In the genomic region with DNA sequence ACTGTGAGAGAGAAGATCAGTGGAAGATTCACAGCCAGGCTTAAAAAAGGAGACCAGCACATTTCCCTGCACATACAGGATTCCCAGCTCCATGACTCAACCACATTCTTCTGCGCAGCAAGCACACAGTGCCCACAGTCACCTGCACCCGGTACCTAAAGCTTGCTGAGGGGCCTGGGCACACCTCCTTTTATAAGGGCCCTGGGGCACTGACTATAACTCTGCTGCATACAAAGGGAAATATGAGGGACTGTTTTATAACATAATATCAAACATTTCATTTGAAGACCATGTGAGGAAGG, we compare ENCODE assay signal across 1 cellular context.
TF ChIP-seq lines count a peak whose summit lies in the region.

No MANE protein-coding gene starts in this region.

TF ChIP-seq in IMR-90, 13 proteins besides CTCF, POLR2A, EP300 and RAD21:
- TF ChIP-seq SMC3 (IDR thresholded peaks at IDR 0.05; ENCODE audit: low read depth, low read length) (no peak), RFX5 (IDR thresholded peaks at IDR 0.05; ENCODE audit: low read depth, low read length) (no peak), BHLHE40 (IDR thresholded peaks at IDR 0.05; ENCODE audit: low read depth, low read length) (no peak), CHD1 (IDR thresholded peaks at IDR 0.05; ENCODE audit: low read depth, low read length) (no peak), MXI1 (IDR thresholded peaks at IDR 0.05; ENCODE audit: borderline replicate concordance, low read depth, low read length) (no peak), RCOR1 (IDR thresholded peaks at IDR 0.05; ENCODE audit: insufficient replicate concordance, low read length) (no peak), MAZ (IDR thresholded peaks at IDR 0.05; ENCODE audit: borderline replicate concordance, low read depth, low read length) (no peak), CEBPB (IDR thresholded peaks at IDR 0.05; ENCODE audit: low read depth, low read length) (no peak), NFE2L2 (IDR thresholded peaks at IDR 0.05; ENCODE audit: low read depth, low read length) (no peak)
- TF ChIP-seq, protein P1, sequence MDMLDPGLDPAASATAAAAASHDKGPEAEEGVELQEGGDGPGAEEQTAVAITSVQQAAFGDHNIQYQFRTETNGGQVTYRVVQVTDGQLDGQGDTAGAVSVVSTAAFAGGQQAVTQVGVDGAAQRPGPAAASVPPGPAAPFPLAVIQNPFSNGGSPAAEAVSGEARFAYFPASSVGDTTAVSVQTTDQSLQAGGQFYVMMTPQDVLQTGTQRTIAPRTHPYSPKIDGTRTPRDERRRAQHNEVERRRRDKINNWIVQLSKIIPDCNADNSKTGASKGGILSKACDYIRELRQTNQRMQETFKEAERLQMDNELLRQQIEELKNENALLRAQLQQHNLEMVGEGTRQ (IDR thresholded peaks at IDR 0.05; ENCODE audit: low read depth, low read length) = no peak
TF ChIP-seq in IMR-90: peak in this region for 0.
